In genomic region chr13:104137416-104137815, GRCh38 we compare ENCODE assay signal across 21 cellular contexts.
"Had no signal": no experiment of that assay in that cellular context is flagged by ENCODE, and none has a peak within 500 bp of the region (broad histone marks: within the 10 kb centered on the region; RNA-seq: fewer than 3 reads in every experiment).

No MANE protein-coding gene starts in this region.

- H3K9me3 ChIP-seq: SJCRH30 had no signal

- H3K4me1 ChIP-seq: SJCRH30 had no signal

- H3K36me3 ChIP-seq: SJCRH30 had no signal

- H3K27me3 ChIP-seq: SJCRH30 had no signal

- H3K27ac ChIP-seq: HL-60, KMS-11, SJCRH30, SK-N-MC had no signal

- DNase-seq: Kasumi-1, MM.1S, NCI-H1092 treated with DMSO at 0.1 percent for 48 hours, NCI-H1436, NCI-H187, NCI-H2029, NCI-H2081 treated with DMSO at 0.1 percent for 48 hours, NCI-H226, NCI-H446, NCI-H510A, NCI-H524 treated with DMSO at 0.1 percent for 48 hours, NCI-H69, NCI-H774, SHP77 treated with DMSO at 0.1 percent for 48 hours, SJCRH30 had no signal

- FAIRE-seq: HTR-8/SVneo, K562 had no signal

- H3K4me3 ChIP-seq: K562, SJCRH30, SK-N-MC had no signal

- H3K9ac ChIP-seq: KMS-11 had no signal

- ATAC-seq: K562, Right ventricle myocardium inferior had no signal

- H3K4me2 ChIP-seq: KMS-11 had no signal
